In the genomic region with DNA sequence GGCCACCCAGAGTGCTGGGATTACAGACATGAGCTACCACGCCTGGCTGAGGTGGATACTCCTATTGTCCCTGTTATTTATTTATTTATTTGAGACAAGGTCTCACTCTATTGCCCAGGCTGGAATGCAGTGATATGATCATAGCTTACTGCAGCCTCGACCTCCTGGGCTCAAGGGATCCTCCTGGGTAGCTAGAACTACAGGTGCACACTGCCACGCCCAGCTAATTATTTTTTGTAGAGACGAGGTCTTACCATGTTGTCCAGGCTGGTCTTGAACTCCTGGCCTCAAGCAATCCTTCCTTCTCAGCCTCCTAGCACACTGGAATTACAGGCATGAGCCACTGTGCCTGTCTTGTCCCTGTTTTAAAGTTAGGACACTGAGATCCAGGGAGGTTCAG, we compare ENCODE assay signal across 18 cellular contexts. TPM values are rescaled to one million over a fixed set of nuclear protein-coding genes. Genes with fewer than 3 reads are reported as not detected.
DNase-seq lines count a peak whose midpoint lies in the region; ATAC-seq lines count a peak whose summit lies in the region.
"Had no signal": no experiment of that assay in that cellular context is flagged by ENCODE, and none has a peak within 500 bp of the region (broad histone marks: within the 10 kb centered on the region; RNA-seq: fewer than 3 reads in every experiment).

No MANE protein-coding gene starts in this region.

- DNase-seq in CD4-positive, CD25-positive, alpha-beta regulatory T cell: no peak
- no peak for DNase-seq in activated CD4-positive, alpha-beta memory T cell treated with anti-CD3 and anti-CD28 coated beads, Interleukin-2, amount 10 ng/mL, durations not matched to agents 7 days and 5 days
- DNase-seq in NCI-H748 (lab: John Stamatoyannopoulos, UW; ENCODE audit: unreplicated experiment): no peak
- DNase-seq: activated CD4-positive, alpha-beta T cell treated with anti-CD3 and anti-CD28 coated beads, Interleukin-2, amount 50 U/mL, for 1 hour; esophagus squamous epithelium; GOT3; KBM-7; left ventricle myocardium superior; NCI-H1417 treated with DMSO at 0.1 percent for 48 hours; NCI-H446 treated with DMSO at 0.1 percent for 48 hours; stimulated activated naive CD4-positive, alpha-beta T cell treated with Interleukin-2 at 50 U/mL for 16 hours had no signal

- peak overlapping the region; percentile 24 to 87 (median 80) for H3K4me3 Mint-ChIP-seq in CD4-positive, CD25-positive, alpha-beta regulatory T cell
- H3K4me3 Mint-ChIP-seq in activated CD4-positive, alpha-beta memory T cell treated with anti-CD3 and anti-CD28 coated beads, Interleukin-2, amount 10 ng/mL, durations not matched to agents 7 days and 5 days: no peak overlapping the region
- H3K4me3 Mint-ChIP-seq: neural crest cell had no signal

- peak overlapping the region; percentile 93 to 99 (median 97) for H3K27ac Mint-ChIP-seq in CD4-positive, CD25-positive, alpha-beta regulatory T cell
- peak overlapping the region; percentile 94 for H3K27ac Mint-ChIP-seq in activated CD4-positive, alpha-beta memory T cell treated with anti-CD3 and anti-CD28 coated beads, Interleukin-2, amount 10 ng/mL, durations not matched to agents 7 days and 5 days

- no peak for ATAC-seq in CD4-positive, CD25-positive, alpha-beta regulatory T cell (ENCODE audit: low read depth in 2 of 2)
- no peak for ATAC-seq in HG03457 (IDR thresholded peaks at IDR 0.05; ENCODE audit: unreplicated experiment)
- no peak for ATAC-seq in GM21737 (IDR thresholded peaks at IDR 0.05; ENCODE audit: unreplicated experiment)
- ATAC-seq in HG02623 (IDR thresholded peaks at IDR 0.05; ENCODE audit: unreplicated experiment): no peak

- H3K27me3 Mint-ChIP-seq in CD4-positive, CD25-positive, alpha-beta regulatory T cell: no peaks in the 10 kb centered on the region
- H3K27me3 Mint-ChIP-seq in activated CD4-positive, alpha-beta memory T cell treated with anti-CD3 and anti-CD28 coated beads, Interleukin-2, amount 10 ng/mL, durations not matched to agents 7 days and 5 days: peaks cover 2% of the 10 kb centered on the region

- H3K4me1 Mint-ChIP-seq in CD4-positive, CD25-positive, alpha-beta regulatory T cell: peaks cover 13 to 88% (median 61%) of the 10 kb centered on the region in 4 donors
- peaks cover 78% of the 10 kb centered on the region for H3K4me1 Mint-ChIP-seq in activated CD4-positive, alpha-beta memory T cell treated with anti-CD3 and anti-CD28 coated beads, Interleukin-2, amount 10 ng/mL, durations not matched to agents 7 days and 5 days

- H3K36me3 Mint-ChIP-seq in CD4-positive, CD25-positive, alpha-beta regulatory T cell: peaks cover 13% of the 10 kb centered on the region
- peaks cover 19% of the 10 kb centered on the region for H3K36me3 Mint-ChIP-seq in activated CD4-positive, alpha-beta memory T cell treated with anti-CD3 and anti-CD28 coated beads, Interleukin-2, amount 10 ng/mL, durations not matched to agents 7 days and 5 days (ENCODE audit: low read depth)

- peaks cover 0 to 2% (median 0%) of the 10 kb centered on the region in 7 donors for H3K9me3 Mint-ChIP-seq in CD4-positive, CD25-positive, alpha-beta regulatory T cell
- H3K9me3 Mint-ChIP-seq in activated CD4-positive, alpha-beta memory T cell treated with anti-CD3 and anti-CD28 coated beads, Interleukin-2, amount 10 ng/mL, durations not matched to agents 7 days and 5 days: no peaks in the 10 kb centered on the region
- H3K9me3 Mint-ChIP-seq: neural crest cell; T-helper 1 cell treated with Interleukin-12 subunit alpha and Interleukin-12 subunit beta and Interleukin-4 antibody, amounts not matched to agents 30 μg/mL and 1 μg/mL, for 36 hours had no signal

- POLR2A ChIA-PET in activated CD4-positive, alpha-beta memory T cell treated with anti-CD3 and anti-CD28 coated beads, Interleukin-2, amount 10 ng/mL, durations not matched to agents 7 days and 5 days (lab: Charles Lee): interaction anchor here (1.0 to 3.0 kb wide), 7 partner anchors 11 to 271 kb away, joined by 4 to 33 read pairs (median 9); a partner anchor contains a TSS

- H3K27me3 ChIP-seq in CD4-positive, CD25-positive, alpha-beta regulatory T cell (ENCODE audit: control insufficient read depth, insufficient read depth, low read length): no peaks in the 10 kb centered on the region
- H3K27me3 ChIP-seq in muscle layer of duodenum (ENCODE audit: low read depth, low read length): no peaks in the 10 kb centered on the region
- H3K27me3 ChIP-seq: esophagus squamous epithelium had no signal

- peaks cover 3% of the 10 kb centered on the region for H3K36me3 ChIP-seq in CD4-positive, CD25-positive, alpha-beta regulatory T cell (ENCODE audit: control insufficient read depth, insufficient read depth, low read length)
- H3K36me3 ChIP-seq in muscle layer of duodenum (ENCODE audit: control insufficient read depth in 1 of 2, insufficient read depth in 2 of 2, low read length in 2 of 2): no peaks in the 10 kb centered on the region
- H3K36me3 ChIP-seq: esophagus squamous epithelium had no signal

- no peaks in the 10 kb centered on the region for H3K9me3 ChIP-seq in CD4-positive, CD25-positive, alpha-beta regulatory T cell (ENCODE audit: control insufficient read depth in 2 of 2, low read length in 2 of 2)
- H3K9me3 ChIP-seq in muscle layer of duodenum (ENCODE audit: control insufficient read depth in 1 of 2, low read length in 2 of 2): no peaks in the 10 kb centered on the region
- H3K9me3 ChIP-seq: esophagus squamous epithelium had no signal

- CTCF ChIA-PET in activated CD4-positive, alpha-beta memory T cell treated with anti-CD3 and anti-CD28 coated beads, Interleukin-2, amount 10 ng/mL, durations not matched to agents 7 days and 5 days (lab: Charles Lee): interaction anchor here (0.7 to 2.2 kb wide), 5 partner anchors 8 to 298 kb away, joined by 3 to 13 read pairs (median 5); no protein-coding TSS in a partner anchor

- H3K27ac ChIP-seq in CD4-positive, CD25-positive, alpha-beta regulatory T cell (ENCODE audit: insufficient read depth, low read length, poor library complexity, severe bottlenecking): peak overlapping the region; percentile 83
- H3K27ac ChIP-seq in muscle layer of duodenum (ENCODE audit: low read length): peak overlapping the region; percentile 9

- H3K4me3 ChIP-seq in CD4-positive, CD25-positive, alpha-beta regulatory T cell (ENCODE audit: low read depth, low read length): peak overlapping the region; percentile 72
- H3K4me3 ChIP-seq in GM08714 (ENCODE audit: low read length) (peak overlapping the region; percentile 5; the same call in 1 of the 2 replicates), muscle layer of duodenum (ENCODE audit: low read depth in 1 of 2, low read length in 2 of 2) (no peak overlapping the region)

- H3K4me1 ChIP-seq in CD4-positive, CD25-positive, alpha-beta regulatory T cell (ENCODE audit: control insufficient read depth, insufficient read depth, low read length, poor library complexity, severe bottlenecking): peaks cover 92% of the 10 kb centered on the region
- H3K4me1 ChIP-seq in muscle layer of duodenum (ENCODE audit: control insufficient read depth in 1 of 2, insufficient read depth in 2 of 2, low read length in 2 of 2): peaks cover 14 to 45% of the 10 kb centered on the region in 2 donors

RNA-seq across cellular contexts. Expression of a gene that starts 5.2 kb away (rescaled TPM):
- total RNA-seq in CD4-positive, CD25-positive, alpha-beta regulatory T cell: 98.7 TPM
- 100 to 1,000 TPM; 170 to 326 (median 258) TPM for polyA plus RNA-seq in CD4-positive, CD25-positive, alpha-beta regulatory T cell
- total RNA-seq in activated CD4-positive, alpha-beta memory T cell treated with anti-CD3 and anti-CD28 coated beads, Interleukin-2, amount 10 ng/mL, durations not matched to agents 7 days and 5 days: 10 to 100 TPM; 26.4 to 27.7 TPM

Comparison
In these comparisons a context has a peak if more than half of its experiments do, and no peak if none do; other contexts are left out.
1. H3K4me3 ChIP-seq: peak in CD4-positive, CD25-positive, alpha-beta regulatory T cell (single experiment) and GM08714 (single experiment); none in muscle layer of duodenum (0 of 2).